16 cellular contexts compared by ENCODE assay signal in the genomic region with DNA sequence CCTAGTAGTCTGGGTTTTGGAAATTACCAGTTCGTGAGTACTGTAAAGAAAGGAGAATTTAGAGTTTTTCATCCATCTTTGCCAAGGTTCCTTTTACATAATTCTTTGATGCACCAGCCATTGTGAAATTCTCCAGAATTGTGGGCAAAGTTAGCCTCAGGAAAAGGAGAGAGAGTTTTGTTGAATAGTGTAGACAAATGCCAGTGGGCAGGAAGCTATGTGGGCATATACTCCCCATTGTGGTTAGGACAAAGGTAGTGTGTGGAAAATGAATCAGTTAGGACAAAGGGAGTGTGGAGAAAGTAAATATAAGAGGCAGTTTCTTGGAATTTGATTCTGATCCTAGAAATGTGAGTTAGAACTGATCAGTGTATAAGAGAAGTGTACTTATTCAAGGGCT.
DNase-seq lines count a peak whose midpoint lies in the region; ATAC-seq, FAIRE-seq and TF ChIP-seq lines count a peak whose summit lies in the region.
"Had no signal": no experiment of that assay in that cellular context is flagged by ENCODE, and none has a peak within 500 bp of the region (broad histone marks: within the 10 kb centered on the region; RNA-seq: fewer than 3 reads in every experiment).

No MANE protein-coding gene starts in this region.

- H3K36me3 ChIP-seq in PC-3 (ENCODE audit: low read depth, low read length) (no peaks in the 10 kb centered on the region), bronchial epithelial cell (ENCODE audit: control insufficient read depth, insufficient read depth, low read length) (no peaks in the 10 kb centered on the region), A673 (ENCODE audit: insufficient read depth, low read length, poor library complexity, severe bottlenecking) (no peaks in the 10 kb centered on the region), H7 (replicated peaks; ENCODE audit: control insufficient read depth, insufficient read depth, low read length) (no peaks in the 10 kb centered on the region)

- H2AFZ ChIP-seq in PC-3 (ENCODE audit: low read length): no peak overlapping the region

- H3K9me3 ChIP-seq in PC-3 (ENCODE audit: low read length) (no peaks in the 10 kb centered on the region), A673 (ENCODE audit: low read depth, low read length, poor library complexity, severe bottlenecking) (no peaks in the 10 kb centered on the region)
- H3K9me3 ChIP-seq: left ventricle myocardium inferior had no signal

- intact Hi-C loops in PC-3 (cut with micrococcal nuclease): loop anchor here (5.0 kb wide), 1 partner anchor 114 kb away; no protein-coding TSS in a partner anchor
- intact Hi-C loops in A673 (cut with micrococcal nuclease; ENCODE audit: unreplicated experiment): no loop called here

- BruUV-seq in PC-3 (replicated peaks; lab: Mats Ljungman, UMichigan) (no TSS peak), A673 (replicated peaks; lab: Mats Ljungman, UMichigan) (no TSS peak)

- no peak for FAIRE-seq in bronchial epithelial cell (lab: Jason Lieb, UNC)

- no peaks in the 10 kb centered on the region for H3K27me3 ChIP-seq in PC-3 (ENCODE audit: low read length)
- no peaks in the 10 kb centered on the region for H3K27me3 ChIP-seq in bronchial epithelial cell (ENCODE audit: control insufficient read depth, insufficient read depth, low read length)
- no peaks in the 10 kb centered on the region for H3K27me3 ChIP-seq in A673 (replicated peaks; ENCODE audit: insufficient read depth, low read depth, low read length, poor library complexity)
- no peaks in the 10 kb centered on the region for H3K27me3 ChIP-seq in H7 (ENCODE audit: control insufficient read depth, insufficient read depth, low read length)

- H3K79me2 ChIP-seq in PC-3 (ENCODE audit: low read length): no peaks in the 10 kb centered on the region

- H3K9ac ChIP-seq in PC-3 (ENCODE audit: low read length): no peak overlapping the region; the same call in 1 of the 2 replicates

- peak overlapping the region; percentile 56 for H3K27ac ChIP-seq in PC-3 (ENCODE audit: low read length)
- H3K27ac ChIP-seq in A673 (ENCODE audit: low read depth, low read length, poor library complexity, severe bottlenecking): no peak overlapping the region
- H3K27ac ChIP-seq: left ventricle myocardium inferior had no signal

- POLR2A ChIA-PET in PC-3 (lab: Charles Lee; ENCODE audit: unreplicated experiment) (no interaction called here), A673 (lab: Charles Lee; ENCODE audit: low non-redundant PET) (no interaction called here)

- DNase-seq in GM03348 (ENCODE audit: low spot score) (peak; percentile 11), PC-3 (peak; percentile 82), bronchial epithelial cell (ENCODE audit: low read depth) (peak; percentile 83), left lobe of liver (ENCODE audit: low spot score) (no peak), A673 (ENCODE audit: low spot score) (no peak), activated gamma-delta T cell treated with Interleukin-2 at 50 U/mL for 16 hours (no peak), H7 (no peak)
- DNase-seq: activated naive CD4-positive, alpha-beta T cell; caudate nucleus; hippocampal formation; left ventricle myocardium inferior; natural killer cell; SIG-M5; stimulated activated naive CD4-positive, alpha-beta T cell had no signal

- no peaks in the 10 kb centered on the region for H3K9me2 ChIP-seq in PC-3 (replicated peaks; ENCODE audit: low read length)

- peak overlapping the region; percentile 18; the same call in 1 of the 2 replicates for H3K4me3 ChIP-seq in PC-3 (ENCODE audit: low read length)
- no peak overlapping the region for H3K4me3 ChIP-seq in bronchial epithelial cell (ENCODE audit: low read depth, low read length)
- H3K4me3 ChIP-seq in A673 (ENCODE audit: low read depth, low read length, poor library complexity, severe bottlenecking): no peak overlapping the region
- H3K4me3 ChIP-seq in H7 (ENCODE audit: insufficient read depth, low read depth, low read length): no peak overlapping the region
- H3K4me3 ChIP-seq: left ventricle myocardium inferior had no signal

- H4K20me1 ChIP-seq in PC-3 (ENCODE audit: low read length): no peaks in the 10 kb centered on the region

- ATAC-seq in PC-3 (peak; percentile 100), left lobe of liver (peak; percentile 36), HG02885 (IDR thresholded peaks at IDR 0.05; ENCODE audit: poor library complexity, unreplicated experiment) (no peak)
- ATAC-seq: natural killer cell, sciatic nerve had no signal

- TF ChIP-seq CTCF in PC-3 (conservative IDR thresholded peaks at IDR 0.05; ENCODE audit: low read depth, low read length) (no peak), bronchial epithelial cell (IDR thresholded peaks at IDR 0.05; ENCODE audit: insufficient read depth, low read length, severe bottlenecking) (no peak), A673 (conservative IDR thresholded peaks at IDR 0.05; ENCODE audit: low read depth, low read length) (no peak)

- CTCF ChIA-PET in PC-3 (lab: Charles Lee) (no interaction called here), A673 (lab: Charles Lee) (no interaction called here)

- peak overlapping the region; percentile 52 for H3K4me2 ChIP-seq in PC-3 (ENCODE audit: low read length)

- H3K4me1 ChIP-seq in PC-3 (ENCODE audit: insufficient read depth, low read length): peaks cover 18% of the 10 kb centered on the region
- H3K4me1 ChIP-seq in A673 (ENCODE audit: insufficient read depth, low read length, poor library complexity, severe bottlenecking): no peaks in the 10 kb centered on the region
- H3K4me1 ChIP-seq: left ventricle myocardium inferior had no signal

- no peaks in the 10 kb centered on the region for H3F3A ChIP-seq in PC-3 (ENCODE audit: low read length, unreplicated experiment)

Comparison
In these comparisons a context has a peak if more than half of its experiments do, and no peak if none do; other contexts are left out.
1. DNase-seq: peak in GM03348 (single experiment), PC-3 (single experiment) and bronchial epithelial cell (single experiment); none in left lobe of liver (single experiment), A673 (single experiment), activated gamma-delta T cell treated with Interleukin-2 at 50 U/mL for 16 hours (single experiment) and H7 (single experiment).